22 cellular contexts compared by ENCODE assay signal in genomic region chr4:169927280-169927679, GRCh38.
"Had no signal": no experiment of that assay in that cellular context is flagged by ENCODE, and none has a peak within 500 bp of the region (broad histone marks: within the 10 kb centered on the region; RNA-seq: fewer than 3 reads in every experiment).

No MANE protein-coding gene starts in this region.

- H3K27me3 ChIP-seq: SJCRH30 had no signal

- H3K4me3 ChIP-seq: SJCRH30 had no signal

- ATAC-seq: Panc1, PC-3, SK-N-SH treated with all-trans-retinoic acid at 6 μM for 48 hours had no signal

- DNase-seq: KBM-7, MV-4-11, NCI-H1048, NCI-H1105, NCI-H1417, NCI-H1436 treated with DMSO at 0.1 percent for 48 hours, NCI-H1694, NCI-H187 treated with DMSO at 0.1 percent for 48 hours, NCI-H2029 treated with DMSO at 0.1 percent for 48 hours, NCI-H345, NCI-H446 treated with DMSO at 0.1 percent for 48 hours, NCI-H510A treated with DMSO at 0.1 percent for 48 hours, NCI-H526, NCI-H82, PC-3, SHP77, SJCRH30, T-helper 1 cell had no signal

- H3K36me3 ChIP-seq: SJCRH30 had no signal

- H3K4me1 ChIP-seq: SJCRH30 had no signal

- H3K27ac ChIP-seq: HL-60, RWPE1, SJCRH30 had no signal
